In genomic region chr19:48025480-48025879, GRCh38 we compare ENCODE assay signal across 9 cellular contexts. TPM values are rescaled to one million over a fixed set of nuclear protein-coding genes. Genes with fewer than 3 reads are reported as not detected.
"Had no signal": no experiment of that assay in that cellular context is flagged by ENCODE, and none has a peak within 500 bp of the region (broad histone marks: within the 10 kb centered on the region; RNA-seq: fewer than 3 reads in every experiment).

No MANE protein-coding gene starts in this region.

- FAIRE-seq: G401.6, GM12891, GM12892, GM18507, GM19239 had no signal

- H3K4me3 ChIP-seq: GM12878 had no signal

- ATAC-seq: GM12878 had no signal

- DNase-seq: GDM1, GF-D8 had no signal

RNA-seq across cellular contexts. Expression of gene CABP5, which starts 18.4 kb away (rescaled TPM):
- total RNA-seq: G401, GM12878 had no signal

RNA-seq across cellular contexts. Expression of gene ELSPBP1, which starts 31.0 kb away (rescaled TPM):
- total RNA-seq: G401, GM12878 had no signal

RNA-seq across cellular contexts. Expression of gene BSPH1, which starts 33.5 kb away (rescaled TPM):
- total RNA-seq: G401, GM12878 had no signal
